1 cellular context compared by ENCODE assay signal in genomic region chr11:129447654-129448239, GRCh38.
TF ChIP-seq lines count a peak whose summit lies in the region.

No MANE protein-coding gene starts in this region.

TF ChIP-seq in GM12878, 131 proteins besides CTCF, POLR2A, EP300 and RAD21 (continued from another document):
- TF ChIP-seq MAX (IDR thresholded peaks at IDR 0.05; ENCODE audit: low read depth, low read length) (no peak), SRF (IDR thresholded peaks at IDR 0.05; ENCODE audit: low read depth in 2 of 2, low read length in 2 of 2) (no peak), ZBTB40 (IDR thresholded peaks at IDR 0.05; ENCODE audit: borderline replicate concordance) (no peak), BRCA1 (IDR thresholded peaks at IDR 0.05; ENCODE audit: low read depth, low read length) (no peak), ZBTB4 (CRISPR knock-in tag; IDR thresholded peaks at IDR 0.05) (no peak), IKZF2 (IDR thresholded peaks at IDR 0.05) (no peak)
TF ChIP-seq in GM12878: peak in this region for 0.
